Comparison of ENCODE assay signal across 7 cellular contexts in the genomic region with DNA sequence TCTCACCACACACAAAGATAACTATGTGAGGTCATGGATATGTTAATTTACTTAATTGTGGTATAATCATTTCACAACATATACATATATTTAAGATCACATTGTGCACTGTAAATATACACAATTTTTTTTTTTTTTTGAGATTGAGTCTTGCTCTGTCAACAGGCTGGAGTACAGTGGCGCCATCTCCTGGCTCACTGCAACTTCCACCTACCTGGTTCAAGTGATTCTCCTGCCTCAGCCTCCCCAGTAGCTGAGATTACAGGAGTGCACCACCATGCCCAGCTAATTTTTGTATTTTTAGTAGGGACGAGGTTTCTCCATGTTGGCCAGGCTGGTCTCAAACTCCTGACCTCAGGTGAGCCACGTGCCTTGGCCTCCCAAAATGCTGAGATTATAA. TPM values are rescaled to one million over a fixed set of nuclear protein-coding genes. Genes with fewer than 3 reads are reported as not detected.
A peak's percentile ranks its signal among the peaks of the same experiment; 100 is the strongest.
DNase-seq lines count a peak whose midpoint lies in the region; ATAC-seq and TF ChIP-seq lines count a peak whose summit lies in the region.

No MANE protein-coding gene starts in this region.

- DNase-seq in T-helper 2 cell, result peak in 4 of 5 experiments; percentile 6 to 59 (median 24)
- DNase-seq in choroid plexus epithelial cell (ENCODE audit: low read depth), result peak; percentile 72
- peak; percentile 13 for DNase-seq in pulmonary artery endothelial cell (ENCODE audit: low read depth, low spot score)
- DNase-seq in islet precursor cell, result no peak

- POLR2A ChIA-PET in HEK293 (lab: Yijun Ruan, JAX), result no interaction called here

- CTCF ChIA-PET in HEK293 (lab: Yijun Ruan, JAX), result interaction anchor here (0.6 to 1.9 kb wide), 10 partner anchors 8 to 583 kb away, joined by 3 to 9 read pairs (median 4); no protein-coding TSS in a partner anchor

- no peaks in the 10 kb centered on the region for H3K36me3 ChIP-seq in HEK293 (ENCODE audit: control insufficient read depth in 2 of 2, insufficient read depth in 1 of 2, low read length in 2 of 2)

- no peaks in the 10 kb centered on the region for H3K4me1 ChIP-seq in HEK293 (ENCODE audit: control insufficient read depth, insufficient read depth, low read length)

- H3K4me3 ChIP-seq in HEK293 (ENCODE audit: low read depth, low read length), result no peak overlapping the region
- H3K4me3 ChIP-seq in choroid plexus epithelial cell (ENCODE audit: low read depth, low read length), result no peak overlapping the region

- no peak for TF ChIP-seq CTCF in HEK293 (tag by site-specific recombination; IDR thresholded peaks at IDR 0.05)
- TF ChIP-seq CTCF in choroid plexus epithelial cell (conservative IDR thresholded peaks at IDR 0.05; ENCODE audit: low read depth, low read length), result peak; percentile 72

- no peak overlapping the region for H3K27ac ChIP-seq in HEK293 (ENCODE audit: extremely low read depth, low read depth, low read length)

- ATAC-seq in GM18520 (IDR thresholded peaks at IDR 0.05; ENCODE audit: unreplicated experiment), result no peak
- ATAC-seq in HG02938 (IDR thresholded peaks at IDR 0.05; ENCODE audit: unreplicated experiment), result no peak

- no peaks in the 10 kb centered on the region for H3K9me3 ChIP-seq in HEK293 (ENCODE audit: control insufficient read depth, insufficient read depth, low read depth, low read length)

TF ChIP-seq in HEK293, 187 proteins besides CTCF, POLR2A, EP300 and RAD21:
- TF ChIP-seq, protein P1, sequence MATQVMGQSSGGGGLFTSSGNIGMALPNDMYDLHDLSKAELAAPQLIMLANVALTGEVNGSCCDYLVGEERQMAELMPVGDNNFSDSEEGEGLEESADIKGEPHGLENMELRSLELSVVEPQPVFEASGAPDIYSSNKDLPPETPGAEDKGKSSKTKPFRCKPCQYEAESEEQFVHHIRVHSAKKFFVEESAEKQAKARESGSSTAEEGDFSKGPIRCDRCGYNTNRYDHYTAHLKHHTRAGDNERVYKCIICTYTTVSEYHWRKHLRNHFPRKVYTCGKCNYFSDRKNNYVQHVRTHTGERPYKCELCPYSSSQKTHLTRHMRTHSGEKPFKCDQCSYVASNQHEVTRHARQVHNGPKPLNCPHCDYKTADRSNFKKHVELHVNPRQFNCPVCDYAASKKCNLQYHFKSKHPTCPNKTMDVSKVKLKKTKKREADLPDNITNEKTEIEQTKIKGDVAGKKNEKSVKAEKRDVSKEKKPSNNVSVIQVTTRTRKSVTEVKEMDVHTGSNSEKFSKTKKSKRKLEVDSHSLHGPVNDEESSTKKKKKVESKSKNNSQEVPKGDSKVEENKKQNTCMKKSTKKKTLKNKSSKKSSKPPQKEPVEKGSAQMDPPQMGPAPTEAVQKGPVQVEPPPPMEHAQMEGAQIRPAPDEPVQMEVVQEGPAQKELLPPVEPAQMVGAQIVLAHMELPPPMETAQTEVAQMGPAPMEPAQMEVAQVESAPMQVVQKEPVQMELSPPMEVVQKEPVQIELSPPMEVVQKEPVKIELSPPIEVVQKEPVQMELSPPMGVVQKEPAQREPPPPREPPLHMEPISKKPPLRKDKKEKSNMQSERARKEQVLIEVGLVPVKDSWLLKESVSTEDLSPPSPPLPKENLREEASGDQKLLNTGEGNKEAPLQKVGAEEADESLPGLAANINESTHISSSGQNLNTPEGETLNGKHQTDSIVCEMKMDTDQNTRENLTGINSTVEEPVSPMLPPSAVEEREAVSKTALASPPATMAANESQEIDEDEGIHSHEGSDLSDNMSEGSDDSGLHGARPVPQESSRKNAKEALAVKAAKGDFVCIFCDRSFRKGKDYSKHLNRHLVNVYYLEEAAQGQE (tag by site-specific recombination; IDR thresholded peaks at IDR 0.05), result no peak
- TF ChIP-seq ZNF654 (tag by site-specific recombination; IDR thresholded peaks at IDR 0.05; ENCODE audit: low read depth) (peak; percentile 52), SCRT2 (tag by site-specific recombination; IDR thresholded peaks at IDR 0.05) (peak; percentile 31; the same call in 1 of the 2 replicates), ZNF623 (tag by site-specific recombination; IDR thresholded peaks at IDR 0.05) (no peak)
- TF ChIP-seq, protein P2, sequence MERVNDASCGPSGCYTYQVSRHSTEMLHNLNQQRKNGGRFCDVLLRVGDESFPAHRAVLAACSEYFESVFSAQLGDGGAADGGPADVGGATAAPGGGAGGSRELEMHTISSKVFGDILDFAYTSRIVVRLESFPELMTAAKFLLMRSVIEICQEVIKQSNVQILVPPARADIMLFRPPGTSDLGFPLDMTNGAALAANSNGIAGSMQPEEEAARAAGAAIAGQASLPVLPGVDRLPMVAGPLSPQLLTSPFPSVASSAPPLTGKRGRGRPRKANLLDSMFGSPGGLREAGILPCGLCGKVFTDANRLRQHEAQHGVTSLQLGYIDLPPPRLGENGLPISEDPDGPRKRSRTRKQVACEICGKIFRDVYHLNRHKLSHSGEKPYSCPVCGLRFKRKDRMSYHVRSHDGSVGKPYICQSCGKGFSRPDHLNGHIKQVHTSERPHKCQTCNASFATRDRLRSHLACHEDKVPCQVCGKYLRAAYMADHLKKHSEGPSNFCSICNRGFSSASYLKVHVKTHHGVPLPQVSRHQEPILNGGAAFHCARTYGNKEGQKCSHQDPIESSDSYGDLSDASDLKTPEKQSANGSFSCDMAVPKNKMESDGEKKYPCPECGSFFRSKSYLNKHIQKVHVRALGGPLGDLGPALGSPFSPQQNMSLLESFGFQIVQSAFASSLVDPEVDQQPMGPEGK (tag by site-specific recombination; IDR thresholded peaks at IDR 0.05), result no peak

RNA-seq across cellular contexts. Expression of a gene that starts 11.5 kb away (rescaled TPM):
- total RNA-seq in pulmonary artery endothelial cell, result not detected in 2 replicates
